8 cellular contexts compared by ENCODE assay signal in genomic region chr9:131395745-131396479, GRCh38. TPM values are rescaled to one million over a fixed set of nuclear protein-coding genes. Genes with fewer than 3 reads are reported as not detected.
DNase-seq lines count a peak whose midpoint lies in the region; ATAC-seq, FAIRE-seq and TF ChIP-seq lines count a peak whose summit lies in the region.

No MANE protein-coding gene starts in this region.

- peaks cover 64% of the 10 kb centered on the region for H3K4me1 Mint-ChIP-seq in activated T-cell treated with anti-CD3 and anti-CD28 coated beads, Interleukin-2, amount 50 U/mL, for 4 hours (ENCODE audit: low read depth)
- H3K4me1 Mint-ChIP-seq in activated naive CD8-positive, alpha-beta T cell treated with anti-CD3 and anti-CD28 coated beads for 36 hours, result peaks cover 56% of the 10 kb centered on the region

- intact Hi-C loops in kidney (cut with DNase I) (no loop called here), thyroid gland (cut with DNase I) (no loop called here)

- peaks cover 3% of the 10 kb centered on the region for H3K36me3 Mint-ChIP-seq in activated T-cell treated with anti-CD3 and anti-CD28 coated beads, Interleukin-2, amount 50 U/mL, for 4 hours (ENCODE audit: insufficient read depth)
- H3K36me3 Mint-ChIP-seq in activated naive CD8-positive, alpha-beta T cell treated with anti-CD3 and anti-CD28 coated beads for 36 hours, result peaks cover 33% of the 10 kb centered on the region

- no peak for FAIRE-seq in kidney (lab: Jason Lieb, UNC)

- no peaks in the 10 kb centered on the region for H3K9me3 Mint-ChIP-seq in activated T-cell treated with anti-CD3 and anti-CD28 coated beads, Interleukin-2, amount 50 U/mL, for 4 hours
- H3K9me3 Mint-ChIP-seq in activated naive CD8-positive, alpha-beta T cell treated with anti-CD3 and anti-CD28 coated beads for 36 hours, result no peaks in the 10 kb centered on the region

- H3K9me3 ChIP-seq in kidney (ENCODE audit: control insufficient read depth in 1 of 2, low read length in 2 of 2) (no peaks in the 10 kb centered on the region), thyroid gland (no peaks in the 10 kb centered on the region)

- TF ChIP-seq CTCF in kidney (IDR thresholded peaks at IDR 0.05; ENCODE audit: borderline replicate concordance, extremely low read depth, insufficient read depth), result no peak
- no peak for TF ChIP-seq CTCF in thyroid gland (IDR thresholded peaks at IDR 0.05)

- TF ChIP-seq POLR2A in thyroid gland (IDR thresholded peaks at IDR 0.05), result no peak

- no peak for DNase-seq in activated T-cell treated with anti-CD3 and anti-CD28 coated beads, Interleukin-2, amount 50 U/mL, for 4 hours
- no peak for DNase-seq in activated T-cell treated with anti-CD3 and anti-CD28 coated beads, Interleukin-2, amount 50 U/mL, for 48 hours
- DNase-seq in activated naive CD8-positive, alpha-beta T cell treated with anti-CD3 and anti-CD28 coated beads for 36 hours, result no peak
- peak; percentile 10 for DNase-seq in kidney
- DNase-seq in thyroid gland, result no peak
- DNase-seq in OCI-M2 (lab: John Stamatoyannopoulos, UW; ENCODE audit: unreplicated experiment), result no peak

- no peak for ATAC-seq in activated T-cell treated with anti-CD3 and anti-CD28 coated beads, Interleukin-2, amount 50 U/mL, for 4 hours
- ATAC-seq in HG02870 (IDR thresholded peaks at IDR 0.05; ENCODE audit: unreplicated experiment) (no peak), HG02763 (IDR thresholded peaks at IDR 0.05; ENCODE audit: unreplicated experiment) (no peak)

- no peaks in the 10 kb centered on the region for H3K27me3 Mint-ChIP-seq in activated T-cell treated with anti-CD3 and anti-CD28 coated beads, Interleukin-2, amount 50 U/mL, for 4 hours (ENCODE audit: low read depth)
- H3K27me3 Mint-ChIP-seq in activated naive CD8-positive, alpha-beta T cell treated with anti-CD3 and anti-CD28 coated beads for 36 hours, result no peaks in the 10 kb centered on the region

- H3K27ac ChIP-seq in kidney (ENCODE audit: low read depth in 2 of 2, low read length in 2 of 2) (peak overlapping the region; percentile 82 to 95), thyroid gland (peak overlapping the region; percentile 97 to 99 (median 98))

- 54 to 61% methylated on average over 11 of the region's 11 CpGs for WGBS in thyroid gland, 2 donors

- H3K36me3 ChIP-seq in kidney (ENCODE audit: control insufficient read depth in 1 of 2, insufficient read depth in 2 of 2, low read length in 2 of 2) (no peaks in the 10 kb centered on the region), thyroid gland (no peaks in the 10 kb centered on the region)

- no peaks in the 10 kb centered on the region for H3K27me3 ChIP-seq in thyroid gland

- peak overlapping the region; percentile 62 to 74 for H3K4me3 ChIP-seq in kidney (ENCODE audit: low read length in 2 of 2)
- peak overlapping the region in 1 of 3 donors; percentile 90 for H3K4me3 ChIP-seq in thyroid gland (replicated peaks in 1 of 3)

- H3K9ac ChIP-seq in kidney (ENCODE audit: low read length in 2 of 2), result peak overlapping the region; percentile 50 to 86

- H3K27ac Mint-ChIP-seq in activated naive CD8-positive, alpha-beta T cell treated with anti-CD3 and anti-CD28 coated beads for 36 hours, result peak overlapping the region; percentile 95

- H3K4me1 ChIP-seq in kidney (ENCODE audit: control insufficient read depth in 1 of 2, insufficient read depth in 1 of 2, low read depth in 1 of 2, low read length in 2 of 2), result peaks cover 35 to 39% of the 10 kb centered on the region in 2 donors
- H3K4me1 ChIP-seq in thyroid gland, result peaks cover 52 to 64% of the 10 kb centered on the region in 2 donors

- H3K4me3 Mint-ChIP-seq in activated T-cell treated with anti-CD3 and anti-CD28 coated beads, Interleukin-2, amount 50 U/mL, for 4 hours, result peak overlapping the region; percentile 91
- peak overlapping the region; percentile 88 for H3K4me3 Mint-ChIP-seq in activated naive CD8-positive, alpha-beta T cell treated with anti-CD3 and anti-CD28 coated beads for 36 hours

RNA-seq across cellular contexts. Expression of gene PRRC2B, which starts 2.0 kb away (rescaled TPM):
- total RNA-seq in activated T-cell treated with anti-CD3 and anti-CD28 coated beads, Interleukin-2, amount 50 U/mL, for 4 hours, result 100 to 1,000 TPM in 1 of 3 donors, 10 to 100 TPM in 2; 89.7 to 102 (median 92.2) TPM
- 100 to 1,000 TPM; 128 to 135 TPM for total RNA-seq in activated naive CD8-positive, alpha-beta T cell treated with anti-CD3 and anti-CD28 coated beads for 36 hours
- 227 TPM for total RNA-seq in kidney
- polyA plus RNA-seq in kidney (ENCODE audit: insufficient read depth, low read depth, low replicate concordance), result 37.4 TPM
- total RNA-seq in thyroid gland, result 100 to 1,000 TPM in 3 of 4 donors, 10 to 100 TPM in 1; 81.7 to 159 (median 117) TPM
